Comparison of ENCODE assay signal across 14 cellular contexts in genomic region chr7:41046221-41046761, GRCh38.
DNase-seq lines count a peak whose midpoint lies in the region; ATAC-seq and TF ChIP-seq lines count a peak whose summit lies in the region.
"Had no signal": no experiment of that assay in that cellular context is flagged by ENCODE, and none has a peak within 500 bp of the region (broad histone marks: within the 10 kb centered on the region; RNA-seq: fewer than 3 reads in every experiment).

No MANE protein-coding gene starts in this region.

- H3K36me3 ChIP-seq in upper lobe of right lung, result no peaks in the 10 kb centered on the region
- H3K36me3 ChIP-seq: colonic mucosa, neutrophil, tibial artery had no signal

- no peaks in the 10 kb centered on the region for H3K27me3 ChIP-seq in upper lobe of right lung
- H3K27me3 ChIP-seq: colonic mucosa, neutrophil, tibial artery had no signal

- intact Hi-C loops in left cardiac atrium (cut with DNase I) (no loop called here), upper lobe of right lung (cut with DNase I) (no loop called here)

- peaks cover 8% of the 10 kb centered on the region for H3K4me1 ChIP-seq in upper lobe of right lung
- H3K4me1 ChIP-seq: colonic mucosa, tibial artery had no signal

- TF ChIP-seq CTCF in upper lobe of right lung (IDR thresholded peaks at IDR 0.05) (no peak), GM20000 (IDR thresholded peaks at IDR 0.05; ENCODE audit: extremely low read depth, missing control alignments) (no peak)

- H3K4me3 ChIP-seq in upper lobe of right lung, result no peak overlapping the region
- H3K4me3 ChIP-seq: colonic mucosa, tibial artery had no signal

- DNase-seq in DMS 273 (lab: John Stamatoyannopoulos, UW; ENCODE audit: unreplicated experiment), result peak; percentile 59
- DNase-seq in DMS 273 treated with DMSO at 0.1 percent for 48 hours (lab: John Stamatoyannopoulos, UW), result no peak
- peak; percentile 28 for DNase-seq in astrocyte of the hippocampus (ENCODE audit: low read depth, low spot score)
- peak; percentile 38 for DNase-seq in left cardiac atrium
- DNase-seq in upper lobe of right lung, result no peak
- DNase-seq in stimulated activated CD4-positive, alpha-beta T cell treated with anti-CD3 and anti-CD28 coated beads, Interleukin-2, amount 100 ng/mL, for 48 hours, result no peak
- DNase-seq in GM20000 (ENCODE audit: low spot score), result no peak
- no peak for DNase-seq in GM19240 (ENCODE audit: insufficient read length, low spot score)
- DNase-seq: activated naive CD4-positive, alpha-beta T cell treated with Interleukin-2 at 50 U/mL for 16 hours; stimulated activated CD4-positive, alpha-beta T cell treated with anti-CD3 and anti-CD28 coated beads, Interleukin-12 subunit alpha, Interleukin-12 subunit beta, amount 100 ng/mL, for 4 hours; tibial artery had no signal

- no peaks in the 10 kb centered on the region for H3K9me3 ChIP-seq in upper lobe of right lung
- H3K9me3 ChIP-seq: colonic mucosa, neutrophil had no signal

- ATAC-seq in left cardiac atrium, result peak; percentile 60 to 66
- peak; percentile 31 for ATAC-seq in upper lobe of right lung

- no peak overlapping the region for H3K27ac ChIP-seq in upper lobe of right lung
- H3K27ac ChIP-seq: 22Rv1, colonic mucosa, neutrophil, tibial artery had no signal

Comparison
In these comparisons a context has a peak if more than half of its experiments do, and no peak if none do; other contexts are left out.
1. DNase-seq: peak in DMS 273 (single experiment), astrocyte of the hippocampus (single experiment) and left cardiac atrium (single experiment); none in DMS 273 treated with DMSO at 0.1 percent for 48 hours (single experiment), upper lobe of right lung (single experiment), stimulated activated CD4-positive, alpha-beta T cell treated with anti-CD3 and anti-CD28 coated beads, Interleukin-2, amount 100 ng/mL, for 48 hours (0 of 2), GM20000 (single experiment) and GM19240 (single experiment).